ENCODE assay signal across 25 cellular contexts in genomic region chr12:14211829-14212455, GRCh38.
A peak's percentile ranks its signal among the peaks of the same experiment; 100 is the strongest.
DNase-seq lines count a peak whose midpoint lies in the region; ATAC-seq, FAIRE-seq and TF ChIP-seq lines count a peak whose summit lies in the region.
"Had no signal": no experiment of that assay in that cellular context is flagged by ENCODE, and none has a peak within 500 bp of the region (broad histone marks: within the 10 kb centered on the region; RNA-seq: fewer than 3 reads in every experiment).

No MANE protein-coding gene starts in this region.

- H3K9me3 ChIP-seq in astrocyte (ENCODE audit: insufficient read depth, low read depth, low read length), result no peaks in the 10 kb centered on the region
- no peaks in the 10 kb centered on the region for H3K9me3 ChIP-seq in neuronal stem cell (replicated peaks in 1 of 2; ENCODE audit: control insufficient read depth in 2 of 2, insufficient read depth in 1 of 2, low read depth in 1 of 2, low read length in 2 of 2)
- no peaks in the 10 kb centered on the region for H3K9me3 ChIP-seq in upper lobe of right lung
- H3K9me3 ChIP-seq in tibial nerve, result no peaks in the 10 kb centered on the region
- H3K9me3 ChIP-seq: breast epithelium, esophagus squamous epithelium, neutrophil, sigmoid colon, SJSA1, uterus had no signal

- no peak overlapping the region for H3K14ac ChIP-seq in neuronal stem cell (ENCODE audit: low read length)

- ATAC-seq in upper lobe of right lung, result peak; percentile 43
- no peak for ATAC-seq in activated CD8-positive, alpha-beta memory T cell treated with anti-CD3 and anti-CD28 coated beads, Interleukin-2, amount 10 ng/mL, durations not matched to agents 7 days and 5 days
- ATAC-seq: activated T-helper 17 cell treated with anti-CD3 and anti-CD28 coated beads, Interleukin-2, amount 50 U/mL, for 72 hours had no signal

- peaks cover 2% of the 10 kb centered on the region for H3K4me1 ChIP-seq in astrocyte (ENCODE audit: insufficient read depth, low read length)
- peaks cover 4 to 14% of the 10 kb centered on the region in 2 donors for H3K4me1 ChIP-seq in neuronal stem cell (ENCODE audit: control insufficient read depth in 2 of 2, insufficient read depth in 1 of 2, low read depth in 1 of 2, low read length in 2 of 2)
- no peaks in the 10 kb centered on the region for H3K4me1 ChIP-seq in upper lobe of right lung
- H3K4me1 ChIP-seq in tibial nerve, result peaks cover 0 to 9% (median 0%) of the 10 kb centered on the region in 4 donors
- H3K4me1 ChIP-seq: sigmoid colon, SJSA1, uterus had no signal

- H3K4me3 ChIP-seq in astrocyte (ENCODE audit: insufficient read depth, low read depth, low read length), result no peak overlapping the region
- no peak overlapping the region for H3K4me3 ChIP-seq in neuronal stem cell (ENCODE audit: low read length in 2 of 2)
- H3K4me3 ChIP-seq in upper lobe of right lung, result no peak overlapping the region
- no peak overlapping the region for H3K4me3 ChIP-seq in tibial nerve
- H3K4me3 ChIP-seq: breast epithelium, esophagus squamous epithelium, sigmoid colon, SJSA1, uterus had no signal

- H2BK12ac ChIP-seq in neuronal stem cell (ENCODE audit: low read length), result no peak overlapping the region

- no peak for TF ChIP-seq EP300 in tibial nerve (IDR thresholded peaks at IDR 0.05)

- no peak for TF ChIP-seq POLR2A in tibial nerve (IDR thresholded peaks at IDR 0.05)

- no peak overlapping the region for H3K4ac ChIP-seq in neuronal stem cell (ENCODE audit: low read length)

- no peak overlapping the region for H4K8ac ChIP-seq in neuronal stem cell (ENCODE audit: low read depth, low read length)

- H3K9ac ChIP-seq in astrocyte (ENCODE audit: low read length) (no peak overlapping the region), neuronal stem cell (ENCODE audit: low read depth, low read length, poor library complexity) (no peak overlapping the region)

- H3K27ac ChIP-seq in astrocyte (ENCODE audit: low read depth, low read length) (no peak overlapping the region), neuronal stem cell (replicated peaks; ENCODE audit: low read length) (peak overlapping the region; percentile 93), upper lobe of right lung (no peak overlapping the region), tibial nerve (no peak overlapping the region)
- H3K27ac ChIP-seq: esophagus squamous epithelium, neutrophil, sigmoid colon, SJSA1, uterus had no signal

- no peaks in the 10 kb centered on the region for H3K79me1 ChIP-seq in neuronal stem cell (ENCODE audit: low read depth, low read length)

- TF ChIP-seq CTCF in astrocyte (IDR thresholded peaks at IDR 0.05; ENCODE audit: insufficient read depth, low read depth, low read length) (no peak), upper lobe of right lung (IDR thresholded peaks at IDR 0.05) (no peak), tibial nerve (IDR thresholded peaks at IDR 0.05) (no peak)

- H3K23ac ChIP-seq in neuronal stem cell (ENCODE audit: low read depth, low read length, poor library complexity), result no peak overlapping the region

- H3K18ac ChIP-seq in neuronal stem cell (ENCODE audit: low read length), result peak overlapping the region; percentile 76

- H3K79me2 ChIP-seq in astrocyte (ENCODE audit: insufficient read depth, low read length), result no peaks in the 10 kb centered on the region

- DNase-seq in astrocyte (ENCODE audit: low read depth), result peak; percentile 18
- peak; percentile 4 for DNase-seq in iris pigment epithelial cell (ENCODE audit: low read depth)
- peak; percentile 21 for DNase-seq in neuronal stem cell (ENCODE audit: low spot score)
- DNase-seq in upper lobe of right lung, result no peak
- no peak for DNase-seq in activated CD8-positive, alpha-beta memory T cell treated with anti-CD3 and anti-CD28 coated beads, Interleukin-2, amount 10 ng/mL, durations not matched to agents 7 days and 5 days
- no peak for DNase-seq in tibial nerve (ENCODE audit: low spot score in 2 of 2)
- DNase-seq in NK-92 (lab: John Stamatoyannopoulos, UW; ENCODE audit: unreplicated experiment), result no peak
- DNase-seq: activated CD4-positive, CD25-positive, alpha-beta regulatory T cell; activated CD8-positive, alpha-beta memory T cell treated with anti-CD3 and anti-CD28 coated beads for 24 hours; effector memory CD4-positive, alpha-beta T cell; EL; esophagus squamous epithelium; H9; NCI-H2029 treated with DMSO at 0.1 percent for 48 hours; NCI-H510A treated with DMSO at 0.1 percent for 48 hours; OCI-M1; sigmoid colon; stimulated activated CD4-positive, alpha-beta T cell treated with anti-CD3 and anti-CD28 coated beads, Interleukin-1b, Interleukin-23, amount 100 ng/mL, for 48 hours; uterus had no signal

- no peak overlapping the region for H3K4me3 Mint-ChIP-seq in astrocyte (ENCODE audit: unreplicated experiment)
- H3K4me3 Mint-ChIP-seq in activated CD8-positive, alpha-beta memory T cell treated with anti-CD3 and anti-CD28 coated beads, Interleukin-2, amount 10 ng/mL, durations not matched to agents 7 days and 5 days, result no peak overlapping the region
- H3K4me3 Mint-ChIP-seq: activated T-helper 17 cell treated with anti-CD3 and anti-CD28 coated beads, Interleukin-2, amount 50 U/mL, for 72 hours; H9; IgD-negative memory B cell; stimulated activated naive CD8-positive, alpha-beta T cell treated with anti-CD3 and anti-CD28 coated beads, Interleukin-15, Interleukin-2, amounts not matched to agents 100 ng/mL and 50 ng/mL, for 24 hours had no signal

- WGBS in neuronal stem cell (ENCODE audit: extremely low coverage in 2 of 2, insufficient read length in 2 of 2, insufficient replicate concordance in 1 of 2), 2 donors, result no CpG with 5 or more reads among the region's 4 CpGs
- WGBS in tibial nerve, 2 donors, result 50 to 55% methylated on average over 4 of the region's 4 CpGs

- no peak overlapping the region for H2BK15ac ChIP-seq in neuronal stem cell (ENCODE audit: low read length)

- CTCF ChIA-PET in activated CD8-positive, alpha-beta memory T cell treated with anti-CD3 and anti-CD28 coated beads, Interleukin-2, amount 10 ng/mL, durations not matched to agents 7 days and 5 days (lab: Charles Lee), result no interaction called here

- no peaks in the 10 kb centered on the region for H3K9me3 Mint-ChIP-seq in astrocyte (ENCODE audit: unreplicated experiment)
- no peaks in the 10 kb centered on the region for H3K9me3 Mint-ChIP-seq in activated CD8-positive, alpha-beta memory T cell treated with anti-CD3 and anti-CD28 coated beads, Interleukin-2, amount 10 ng/mL, durations not matched to agents 7 days and 5 days (ENCODE audit: low read depth)
- H3K9me3 Mint-ChIP-seq: activated T-helper 17 cell treated with anti-CD3 and anti-CD28 coated beads, Interleukin-2, amount 50 U/mL, for 72 hours; IgD-negative memory B cell; stimulated activated naive CD8-positive, alpha-beta T cell treated with anti-CD3 and anti-CD28 coated beads, Interleukin-15, Interleukin-2, amounts not matched to agents 100 ng/mL and 50 ng/mL, for 24 hours had no signal

- H2BK5ac ChIP-seq in neuronal stem cell (ENCODE audit: low read length), result no peak overlapping the region

- intact Hi-C loops in upper lobe of right lung (cut with DNase I), result no loop called here

- H2AK5ac ChIP-seq in neuronal stem cell (ENCODE audit: low read depth, low read length), result no peak overlapping the region

- no peak overlapping the region for H3K27ac Mint-ChIP-seq in astrocyte (ENCODE audit: unreplicated experiment)
- no peak overlapping the region for H3K27ac Mint-ChIP-seq in activated CD8-positive, alpha-beta memory T cell treated with anti-CD3 and anti-CD28 coated beads, Interleukin-2, amount 10 ng/mL, durations not matched to agents 7 days and 5 days
- H3K27ac Mint-ChIP-seq: activated T-helper 17 cell treated with anti-CD3 and anti-CD28 coated beads, Interleukin-2, amount 50 U/mL, for 72 hours; stimulated activated naive CD8-positive, alpha-beta T cell treated with anti-CD3 and anti-CD28 coated beads, Interleukin-15, Interleukin-2, amounts not matched to agents 100 ng/mL and 50 ng/mL, for 24 hours had no signal

- peaks cover 8% of the 10 kb centered on the region for H3K4me1 Mint-ChIP-seq in astrocyte (ENCODE audit: low read depth, unreplicated experiment)
- peaks cover 6% of the 10 kb centered on the region for H3K4me1 Mint-ChIP-seq in activated CD8-positive, alpha-beta memory T cell treated with anti-CD3 and anti-CD28 coated beads, Interleukin-2, amount 10 ng/mL, durations not matched to agents 7 days and 5 days

- no peaks in the 10 kb centered on the region for H3K36me3 Mint-ChIP-seq in astrocyte (ENCODE audit: low read depth, unreplicated experiment)
- peaks cover 1% of the 10 kb centered on the region for H3K36me3 Mint-ChIP-seq in activated CD8-positive, alpha-beta memory T cell treated with anti-CD3 and anti-CD28 coated beads, Interleukin-2, amount 10 ng/mL, durations not matched to agents 7 days and 5 days
- H3K36me3 Mint-ChIP-seq: IgD-negative memory B cell had no signal

- H4K20me1 ChIP-seq in astrocyte (ENCODE audit: insufficient read depth, low read length), result no peaks in the 10 kb centered on the region

- H3K27me3 ChIP-seq in astrocyte (ENCODE audit: insufficient read depth, low read length) (no peaks in the 10 kb centered on the region), neuronal stem cell (ENCODE audit: control insufficient read depth in 3 of 3, insufficient read depth in 3 of 3, low read depth in 1 of 3, low read length in 3 of 3) (no peaks in the 10 kb centered on the region), upper lobe of right lung (no peaks in the 10 kb centered on the region), tibial nerve (no peaks in the 10 kb centered on the region)
- H3K27me3 ChIP-seq: breast epithelium, esophagus squamous epithelium, neutrophil, sigmoid colon, SJSA1, uterus had no signal

- H2BK120ac ChIP-seq in neuronal stem cell (ENCODE audit: low read depth, low read length), result no peak overlapping the region

- H3K27me3 Mint-ChIP-seq in astrocyte (ENCODE audit: low read depth, unreplicated experiment), result no peaks in the 10 kb centered on the region
- H3K27me3 Mint-ChIP-seq in activated CD8-positive, alpha-beta memory T cell treated with anti-CD3 and anti-CD28 coated beads, Interleukin-2, amount 10 ng/mL, durations not matched to agents 7 days and 5 days, result no peaks in the 10 kb centered on the region
- H3K27me3 Mint-ChIP-seq: activated T-helper 17 cell treated with anti-CD3 and anti-CD28 coated beads, Interleukin-2, amount 50 U/mL, for 72 hours; IgD-negative memory B cell; stimulated activated naive CD8-positive, alpha-beta T cell treated with anti-CD3 and anti-CD28 coated beads, Interleukin-15, Interleukin-2, amounts not matched to agents 100 ng/mL and 50 ng/mL, for 24 hours had no signal

- H3K4me2 ChIP-seq in astrocyte (ENCODE audit: low read length) (no peak overlapping the region), neuronal stem cell (ENCODE audit: insufficient read depth, low read length, poor library complexity, severe bottlenecking) (no peak overlapping the region)

- H2AFZ ChIP-seq in astrocyte (ENCODE audit: low read depth, low read length) (peak overlapping the region; percentile 16), neuronal stem cell (ENCODE audit: low read length) (peak overlapping the region; percentile 1)

- no peak overlapping the region for H4K91ac ChIP-seq in neuronal stem cell (ENCODE audit: low read depth, low read length, poor library complexity)

- H3K36me3 ChIP-seq in astrocyte (ENCODE audit: insufficient read depth, low read length) (no peaks in the 10 kb centered on the region), neuronal stem cell (replicated peaks in 1 of 2; ENCODE audit: control insufficient read depth in 2 of 2, insufficient read depth in 2 of 2, low read length in 2 of 2) (no peaks in the 10 kb centered on the region), upper lobe of right lung (no peaks in the 10 kb centered on the region), tibial nerve (no peaks in the 10 kb centered on the region)
- H3K36me3 ChIP-seq: breast epithelium, esophagus squamous epithelium, neutrophil, sigmoid colon, SJSA1, uterus had no signal

- no peak for FAIRE-seq in astrocyte (lab: Jason Lieb, UNC)

Comparison
In these comparisons a context has a peak if more than half of its experiments do, and no peak if none do; other contexts are left out.
1. DNase-seq: peak in astrocyte (single experiment), iris pigment epithelial cell (single experiment) and neuronal stem cell (single experiment); none in upper lobe of right lung (single experiment), activated CD8-positive, alpha-beta memory T cell treated with anti-CD3 and anti-CD28 coated beads, Interleukin-2, amount 10 ng/mL, durations not matched to agents 7 days and 5 days (single experiment), tibial nerve (0 of 2) and NK-92 (single experiment).